In the genomic region with DNA sequence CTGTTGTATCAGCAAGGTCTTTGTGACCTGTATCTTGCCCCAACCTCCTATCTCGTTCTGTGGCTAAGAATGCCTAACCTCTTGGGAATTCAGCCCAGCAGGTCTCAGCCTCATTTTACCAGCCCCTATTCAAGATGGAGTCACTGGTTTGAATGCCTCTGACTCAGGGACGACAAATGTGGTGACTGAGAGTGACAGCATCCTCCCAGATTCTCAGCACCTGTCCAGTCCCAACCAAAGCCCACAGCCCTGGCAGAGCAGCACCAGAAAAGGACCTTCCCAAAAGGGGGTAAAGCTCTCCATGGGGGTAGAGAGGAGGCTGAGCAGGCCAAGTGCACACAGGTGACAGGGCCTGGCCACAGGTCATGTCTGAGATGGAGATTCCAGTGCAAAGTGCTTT, we compare ENCODE assay signal across 2 cellular contexts.
TF ChIP-seq lines count a peak whose summit lies in the region.

No MANE protein-coding gene starts in this region.

TF ChIP-seq in HepG2, 621 proteins besides CTCF, POLR2A, EP300 and RAD21:
- TF ChIP-seq, protein P1, sequence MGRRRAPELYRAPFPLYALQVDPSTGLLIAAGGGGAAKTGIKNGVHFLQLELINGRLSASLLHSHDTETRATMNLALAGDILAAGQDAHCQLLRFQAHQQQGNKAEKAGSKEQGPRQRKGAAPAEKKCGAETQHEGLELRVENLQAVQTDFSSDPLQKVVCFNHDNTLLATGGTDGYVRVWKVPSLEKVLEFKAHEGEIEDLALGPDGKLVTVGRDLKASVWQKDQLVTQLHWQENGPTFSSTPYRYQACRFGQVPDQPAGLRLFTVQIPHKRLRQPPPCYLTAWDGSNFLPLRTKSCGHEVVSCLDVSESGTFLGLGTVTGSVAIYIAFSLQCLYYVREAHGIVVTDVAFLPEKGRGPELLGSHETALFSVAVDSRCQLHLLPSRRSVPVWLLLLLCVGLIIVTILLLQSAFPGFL (CRISPR knock-in tag; IDR thresholded peaks at IDR 0.05): no peak
- TF ChIP-seq ZNF326 (CRISPR knock-in tag; IDR thresholded peaks at IDR 0.05; ENCODE audit: borderline replicate concordance): peak; percentile 62; the same call in 1 of the 2 replicates
- TF ChIP-seq, protein P2, sequence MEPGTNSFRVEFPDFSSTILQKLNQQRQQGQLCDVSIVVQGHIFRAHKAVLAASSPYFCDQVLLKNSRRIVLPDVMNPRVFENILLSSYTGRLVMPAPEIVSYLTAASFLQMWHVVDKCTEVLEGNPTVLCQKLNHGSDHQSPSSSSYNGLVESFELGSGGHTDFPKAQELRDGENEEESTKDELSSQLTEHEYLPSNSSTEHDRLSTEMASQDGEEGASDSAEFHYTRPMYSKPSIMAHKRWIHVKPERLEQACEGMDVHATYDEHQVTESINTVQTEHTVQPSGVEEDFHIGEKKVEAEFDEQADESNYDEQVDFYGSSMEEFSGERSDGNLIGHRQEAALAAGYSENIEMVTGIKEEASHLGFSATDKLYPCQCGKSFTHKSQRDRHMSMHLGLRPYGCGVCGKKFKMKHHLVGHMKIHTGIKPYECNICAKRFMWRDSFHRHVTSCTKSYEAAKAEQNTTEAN (CRISPR knock-in tag; conservative IDR thresholded peaks at IDR 0.05): no peak
- no peak for TF ChIP-seq ZFP36L1 (CRISPR knock-in tag; IDR thresholded peaks at IDR 0.05)
- TF ChIP-seq ZNF430 (CRISPR knock-in tag; IDR thresholded peaks at IDR 0.05): no peak
- TF ChIP-seq ZNF530 (CRISPR knock-in tag; IDR thresholded peaks at IDR 0.05; ENCODE audit: low read depth): no peak
- TF ChIP-seq NR2F1 (CRISPR knock-in tag; IDR thresholded peaks at IDR 0.05): no peak
- TF ChIP-seq TCF7 (IDR thresholded peaks at IDR 0.05; ENCODE audit: low read depth): no peak
- no peak for TF ChIP-seq MED1 (CRISPR knock-in tag; IDR thresholded peaks at IDR 0.05)
- TF ChIP-seq, protein P3, sequence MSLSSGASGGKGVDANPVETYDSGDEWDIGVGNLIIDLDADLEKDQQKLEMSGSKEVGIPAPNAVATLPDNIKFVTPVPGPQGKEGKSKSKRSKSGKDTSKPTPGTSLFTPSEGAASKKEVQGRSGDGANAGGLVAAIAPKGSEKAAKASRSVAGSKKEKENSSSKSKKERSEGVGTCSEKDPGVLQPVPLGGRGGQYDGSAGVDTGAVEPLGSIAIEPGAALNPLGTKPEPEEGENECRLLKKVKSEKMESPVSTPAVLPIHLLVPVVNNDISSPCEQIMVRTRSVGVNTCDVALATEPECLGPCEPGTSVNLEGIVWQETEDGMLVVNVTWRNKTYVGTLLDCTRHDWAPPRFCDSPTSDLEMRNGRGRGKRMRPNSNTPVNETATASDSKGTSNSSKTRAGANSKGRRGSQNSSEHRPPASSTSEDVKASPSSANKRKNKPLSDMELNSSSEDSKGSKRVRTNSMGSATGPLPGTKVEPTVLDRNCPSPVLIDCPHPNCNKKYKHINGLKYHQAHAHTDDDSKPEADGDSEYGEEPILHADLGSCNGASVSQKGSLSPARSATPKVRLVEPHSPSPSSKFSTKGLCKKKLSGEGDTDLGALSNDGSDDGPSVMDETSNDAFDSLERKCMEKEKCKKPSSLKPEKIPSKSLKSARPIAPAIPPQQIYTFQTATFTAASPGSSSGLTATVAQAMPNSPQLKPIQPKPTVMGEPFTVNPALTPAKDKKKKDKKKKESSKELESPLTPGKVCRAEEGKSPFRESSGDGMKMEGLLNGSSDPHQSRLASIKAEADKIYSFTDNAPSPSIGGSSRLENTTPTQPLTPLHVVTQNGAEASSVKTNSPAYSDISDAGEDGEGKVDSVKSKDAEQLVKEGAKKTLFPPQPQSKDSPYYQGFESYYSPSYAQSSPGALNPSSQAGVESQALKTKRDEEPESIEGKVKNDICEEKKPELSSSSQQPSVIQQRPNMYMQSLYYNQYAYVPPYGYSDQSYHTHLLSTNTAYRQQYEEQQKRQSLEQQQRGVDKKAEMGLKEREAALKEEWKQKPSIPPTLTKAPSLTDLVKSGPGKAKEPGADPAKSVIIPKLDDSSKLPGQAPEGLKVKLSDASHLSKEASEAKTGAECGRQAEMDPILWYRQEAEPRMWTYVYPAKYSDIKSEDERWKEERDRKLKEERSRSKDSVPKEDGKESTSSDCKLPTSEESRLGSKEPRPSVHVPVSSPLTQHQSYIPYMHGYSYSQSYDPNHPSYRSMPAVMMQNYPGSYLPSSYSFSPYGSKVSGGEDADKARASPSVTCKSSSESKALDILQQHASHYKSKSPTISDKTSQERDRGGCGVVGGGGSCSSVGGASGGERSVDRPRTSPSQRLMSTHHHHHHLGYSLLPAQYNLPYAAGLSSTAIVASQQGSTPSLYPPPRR (CRISPR knock-in tag; IDR thresholded peaks at IDR 0.05; ENCODE audit: borderline replicate concordance): no peak
- no peak for TF ChIP-seq ZNF335 (CRISPR knock-in tag; IDR thresholded peaks at IDR 0.05)
- 0 out of 2 replicates have a peak, but pooled peaks have one; percentile 39 for TF ChIP-seq NCOA1 (CRISPR knock-in tag; IDR thresholded peaks at IDR 0.05)
- no peak for TF ChIP-seq ZNF296 (CRISPR knock-in tag; conservative IDR thresholded peaks at IDR 0.05)
- peak; percentile 60 for TF ChIP-seq RBM22 (optimal IDR thresholded peaks at IDR 0.05; ENCODE audit: low read length)
- no peak for TF ChIP-seq CCDC6 (CRISPR knock-in tag; IDR thresholded peaks at IDR 0.05)
- TF ChIP-seq SCMH1 (CRISPR knock-in tag; IDR thresholded peaks at IDR 0.05; ENCODE audit: borderline replicate concordance): no peak
- TF ChIP-seq, protein P4, sequence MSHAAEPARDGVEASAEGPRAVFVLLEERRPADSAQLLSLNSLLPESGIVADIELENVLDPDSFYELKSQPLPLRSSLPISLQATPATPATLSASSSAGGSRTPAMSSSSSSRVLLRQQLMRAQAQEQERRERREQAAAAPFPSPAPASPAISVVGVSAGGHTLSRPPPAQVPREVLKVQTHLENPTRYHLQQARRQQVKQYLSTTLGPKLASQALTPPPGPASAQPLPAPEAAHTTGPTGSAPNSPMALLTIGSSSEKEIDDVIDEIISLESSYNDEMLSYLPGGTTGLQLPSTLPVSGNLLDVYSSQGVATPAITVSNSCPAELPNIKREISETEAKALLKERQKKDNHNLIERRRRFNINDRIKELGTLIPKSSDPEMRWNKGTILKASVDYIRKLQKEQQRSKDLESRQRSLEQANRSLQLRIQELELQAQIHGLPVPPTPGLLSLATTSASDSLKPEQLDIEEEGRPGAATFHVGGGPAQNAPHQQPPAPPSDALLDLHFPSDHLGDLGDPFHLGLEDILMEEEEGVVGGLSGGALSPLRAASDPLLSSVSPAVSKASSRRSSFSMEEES (CRISPR knock-in tag; IDR thresholded peaks at IDR 0.05): no peak
- TF ChIP-seq GABPB1 (CRISPR knock-in tag; IDR thresholded peaks at IDR 0.05): no peak
- no peak for TF ChIP-seq HMGA1 (CRISPR knock-in tag; conservative IDR thresholded peaks at IDR 0.05)
- TF ChIP-seq MEIS1 (CRISPR knock-in tag; IDR thresholded peaks at IDR 0.05; ENCODE audit: borderline replicate concordance): no peak
- 0 out of 2 replicates have a peak, but pooled peaks have one; percentile 20 for TF ChIP-seq FOXC1 (CRISPR knock-in tag; IDR thresholded peaks at IDR 0.05; ENCODE audit: borderline replicate concordance)
- no peak for TF ChIP-seq CC2D1A (CRISPR knock-in tag; IDR thresholded peaks at IDR 0.05)
- 0 out of 2 replicates have a peak, but pooled peaks have one; percentile 23 for TF ChIP-seq RBFOX2 (IDR thresholded peaks at IDR 0.05; ENCODE audit: low read depth, low read length)
- TF ChIP-seq SAP130 (CRISPR knock-in tag; IDR thresholded peaks at IDR 0.05; ENCODE audit: low read depth): no peak
- no peak for TF ChIP-seq ZNF713 (CRISPR knock-in tag; IDR thresholded peaks at IDR 0.05)

TF ChIP-seq in liver, 16 proteins besides CTCF, POLR2A, EP300 and RAD21:
- TF ChIP-seq FOXA1 (IDR thresholded peaks at IDR 0.05): no peak
- TF ChIP-seq NR2F2 (IDR thresholded peaks at IDR 0.05): no peak
- TF ChIP-seq, protein P5, sequence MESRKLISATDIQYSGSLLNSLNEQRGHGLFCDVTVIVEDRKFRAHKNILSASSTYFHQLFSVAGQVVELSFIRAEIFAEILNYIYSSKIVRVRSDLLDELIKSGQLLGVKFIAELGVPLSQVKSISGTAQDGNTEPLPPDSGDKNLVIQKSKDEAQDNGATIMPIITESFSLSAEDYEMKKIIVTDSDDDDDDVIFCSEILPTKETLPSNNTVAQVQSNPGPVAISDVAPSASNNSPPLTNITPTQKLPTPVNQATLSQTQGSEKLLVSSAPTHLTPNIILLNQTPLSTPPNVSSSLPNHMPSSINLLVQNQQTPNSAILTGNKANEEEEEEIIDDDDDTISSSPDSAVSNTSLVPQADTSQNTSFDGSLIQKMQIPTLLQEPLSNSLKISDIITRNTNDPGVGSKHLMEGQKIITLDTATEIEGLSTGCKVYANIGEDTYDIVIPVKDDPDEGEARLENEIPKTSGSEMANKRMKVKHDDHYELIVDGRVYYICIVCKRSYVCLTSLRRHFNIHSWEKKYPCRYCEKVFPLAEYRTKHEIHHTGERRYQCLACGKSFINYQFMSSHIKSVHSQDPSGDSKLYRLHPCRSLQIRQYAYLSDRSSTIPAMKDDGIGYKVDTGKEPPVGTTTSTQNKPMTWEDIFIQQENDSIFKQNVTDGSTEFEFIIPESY (IDR thresholded peaks at IDR 0.05): no peak
- no peak for TF ChIP-seq JUND (IDR thresholded peaks at IDR 0.05)
- no peak for TF ChIP-seq FOXA2 (IDR thresholded peaks at IDR 0.05)
- no peak for TF ChIP-seq HNF4G (IDR thresholded peaks at IDR 0.05)
- no peak for TF ChIP-seq YY1 (IDR thresholded peaks at IDR 0.05)
- TF ChIP-seq HNF4A (conservative IDR thresholded peaks at IDR 0.05): no peak
- TF ChIP-seq TAF1 (conservative IDR thresholded peaks at IDR 0.05): no peak
